Comparison of ENCODE assay signal across 11 cellular contexts in genomic region chr18:13376298-13376840, GRCh38.
DNase-seq lines count a peak whose midpoint lies in the region; ATAC-seq and TF ChIP-seq lines count a peak whose summit lies in the region.
"Had no signal": no experiment of that assay in that cellular context is flagged by ENCODE, and none has a peak within 500 bp of the region (broad histone marks: within the 10 kb centered on the region; RNA-seq: fewer than 3 reads in every experiment).

No MANE protein-coding gene starts in this region.

- no peaks in the 10 kb centered on the region for H3K4me1 ChIP-seq in HAP-1

- no peaks in the 10 kb centered on the region for H3K27me3 ChIP-seq in HAP-1 (ENCODE audit: low read depth)

- H3K4me3 Mint-ChIP-seq in T-cell (peak overlapping the region; percentile 59 to 73 (median 60)), WTC11 (no peak overlapping the region)
- peak overlapping the region; percentile 75 for H3K4me3 Mint-ChIP-seq in activated T-cell treated with anti-CD3 and anti-CD28 coated beads, Interleukin-2, amount 50 U/mL, for 24 hours

- no peaks in the 10 kb centered on the region for H3K9me3 Mint-ChIP-seq in T-cell
- no peaks in the 10 kb centered on the region for H3K9me3 Mint-ChIP-seq in activated T-cell treated with anti-CD3 and anti-CD28 coated beads, Interleukin-2, amount 50 U/mL, for 24 hours
- no peaks in the 10 kb centered on the region for H3K9me3 Mint-ChIP-seq in WTC11

- H3K27ac Mint-ChIP-seq in T-cell (peak overlapping the region; percentile 92 to 98), WTC11 (no peak overlapping the region)
- peak overlapping the region; percentile 98 for H3K27ac Mint-ChIP-seq in activated T-cell treated with anti-CD3 and anti-CD28 coated beads, Interleukin-2, amount 50 U/mL, for 24 hours

- no peak overlapping the region for H3K4me3 ChIP-seq in HAP-1

- no peak for TF ChIP-seq CTCF in WTC11 (IDR thresholded peaks at IDR 0.05)

- in situ Hi-C loops in HAP-1 (cut with MboI; ENCODE audit: low sequenced_read_pairs): no loop called here

- no peaks in the 10 kb centered on the region for H3K9me3 ChIP-seq in HAP-1

- intact Hi-C loops in sciatic nerve (cut with DNase I): no loop called here

- CTCF ChIA-PET in T-cell (lab: Charles Lee) (no interaction called here), WTC11 (lab: Charles Lee) (no interaction called here)

- peaks cover 74 to 94% (median 92%) of the 10 kb centered on the region in 3 donors for H3K4me1 Mint-ChIP-seq in T-cell
- peaks cover 93% of the 10 kb centered on the region for H3K4me1 Mint-ChIP-seq in activated T-cell treated with anti-CD3 and anti-CD28 coated beads, Interleukin-2, amount 50 U/mL, for 24 hours (ENCODE audit: low read depth)
- H3K4me1 Mint-ChIP-seq in WTC11: peaks cover 13% of the 10 kb centered on the region

- H3K36me3 Mint-ChIP-seq in T-cell: no peaks in the 10 kb centered on the region
- no peaks in the 10 kb centered on the region for H3K36me3 Mint-ChIP-seq in activated T-cell treated with anti-CD3 and anti-CD28 coated beads, Interleukin-2, amount 50 U/mL, for 24 hours (ENCODE audit: low read depth)
- no peaks in the 10 kb centered on the region for H3K36me3 Mint-ChIP-seq in WTC11

- no peaks in the 10 kb centered on the region for H3K36me3 ChIP-seq in HAP-1 (replicated peaks)

- no peaks in the 10 kb centered on the region for H3K27me3 Mint-ChIP-seq in T-cell
- no peaks in the 10 kb centered on the region for H3K27me3 Mint-ChIP-seq in activated T-cell treated with anti-CD3 and anti-CD28 coated beads, Interleukin-2, amount 50 U/mL, for 24 hours
- no peaks in the 10 kb centered on the region for H3K27me3 Mint-ChIP-seq in WTC11 (ENCODE audit: low read depth)

- ATAC-seq in T-cell (replicated peaks in 1 of 4) (peak in 3 of 4 experiments; percentile 27 to 45 (median 40)), WTC11 (no peak), GM18502 (IDR thresholded peaks at IDR 0.05; ENCODE audit: poor library complexity, unreplicated experiment) (no peak), sciatic nerve (no peak)

- POLR2A ChIA-PET in T-cell (lab: Charles Lee) (no interaction called here), WTC11 (lab: Charles Lee) (no interaction called here)

- DNase-seq in T-cell (peak in 15 of 34 experiments; percentile 18 to 58 (median 40)), WTC11 (ENCODE audit: low spot score) (no peak), HAP-1 (ENCODE audit: low spot score in 2 of 2) (no peak), sciatic nerve (ENCODE audit: low spot score) (no peak)
- DNase-seq in activated T-cell treated with anti-CD3 and anti-CD28 coated beads, Interleukin-2, amount 50 U/mL, for 24 hours: peak; percentile 74
- peak; percentile 59 for DNase-seq in effector CD4-positive, alpha-beta T cell
- peak; percentile 56 for DNase-seq in stimulated activated naive CD4-positive, alpha-beta T cell treated with Interleukin-2 at 50 U/mL for 16 hours (lab: John Stamatoyannopoulos, UW)
- DNase-seq: dermis blood vessel endothelial cell, DMS79, NCI-H2171 treated with DMSO at 0.1 percent for 48 hours had no signal

TF ChIP-seq in WTC11, 78 proteins besides CTCF, POLR2A, EP300 and RAD21 (continues in another document):
- TF ChIP-seq FOXP4 (CRISPR knock-in tag; IDR thresholded peaks at IDR 0.05): no peak
- TF ChIP-seq JUN (CRISPR knock-in tag; IDR thresholded peaks at IDR 0.05): no peak
- TF ChIP-seq E2F4 (CRISPR knock-in tag; IDR thresholded peaks at IDR 0.05; ENCODE audit: borderline replicate concordance, low read depth): no peak
- TF ChIP-seq NFYB (CRISPR knock-in tag; conservative IDR thresholded peaks at IDR 0.05; ENCODE audit: low read depth): no peak
- TF ChIP-seq ESRRA (CRISPR knock-in tag; IDR thresholded peaks at IDR 0.05; ENCODE audit: borderline replicate concordance): no peak
- no peak for TF ChIP-seq CREB1 (CRISPR knock-in tag; IDR thresholded peaks at IDR 0.05)
- no peak for TF ChIP-seq CDX4 (CRISPR knock-in tag; IDR thresholded peaks at IDR 0.05; ENCODE audit: borderline replicate concordance)
- no peak for TF ChIP-seq AFF4 (CRISPR knock-in tag; IDR thresholded peaks at IDR 0.05; ENCODE audit: borderline replicate concordance)
- TF ChIP-seq ETV6 (CRISPR knock-in tag; IDR thresholded peaks at IDR 0.05): no peak
- TF ChIP-seq STAT6 (CRISPR knock-in tag; conservative IDR thresholded peaks at IDR 0.05; ENCODE audit: low read depth): no peak
- TF ChIP-seq SMAD4 (CRISPR knock-in tag; IDR thresholded peaks at IDR 0.05): no peak

Comparison
In these comparisons a context has a peak if more than half of its experiments do, and no peak if none do; other contexts are left out.
1. ATAC-seq: peak in T-cell (3 of 4); none in WTC11 (single experiment), GM18502 (single experiment) and sciatic nerve (single experiment).
2. DNase-seq: peak in activated T-cell treated with anti-CD3 and anti-CD28 coated beads, Interleukin-2, amount 50 U/mL, for 24 hours (single experiment), effector CD4-positive, alpha-beta T cell (single experiment) and stimulated activated naive CD4-positive, alpha-beta T cell treated with Interleukin-2 at 50 U/mL for 16 hours (single experiment); none in WTC11 (single experiment), HAP-1 (0 of 2) and sciatic nerve (single experiment).